Comparison of ENCODE assay signal across 1 cellular context in the genomic region with DNA sequence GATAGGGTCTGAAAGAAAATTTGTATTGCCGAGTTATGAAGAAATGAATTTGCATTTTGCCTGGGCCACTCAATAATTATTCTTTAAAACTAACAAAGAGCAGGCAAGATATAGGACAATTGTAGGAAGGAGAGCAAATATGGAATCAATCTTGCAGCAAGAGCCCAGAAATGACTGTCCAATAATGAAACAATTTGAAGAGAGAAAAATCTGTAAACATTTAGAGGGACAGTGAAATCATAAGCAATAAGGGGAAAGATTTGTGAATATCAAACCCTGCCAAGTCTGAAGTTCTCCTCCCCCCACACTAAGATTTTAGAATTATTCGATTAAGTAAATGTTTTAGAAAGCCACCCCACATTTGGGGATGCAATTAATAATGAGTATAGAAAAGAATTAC.
TF ChIP-seq lines count a peak whose summit lies in the region.

No MANE protein-coding gene starts in this region.

TF ChIP-seq in K562, 482 proteins besides CTCF, POLR2A, EP300 and RAD21:
- TF ChIP-seq MTA1 (IDR thresholded peaks at IDR 0.05; ENCODE audit: borderline replicate concordance) (no peak), NR2F6 (CRISPR knock-in tag; IDR thresholded peaks at IDR 0.05) (no peak), ZNF23 (CRISPR knock-in tag; IDR thresholded peaks at IDR 0.05) (no peak), ZNF717 (CRISPR knock-in tag; IDR thresholded peaks at IDR 0.05) (no peak)
- TF ChIP-seq, protein P1, sequence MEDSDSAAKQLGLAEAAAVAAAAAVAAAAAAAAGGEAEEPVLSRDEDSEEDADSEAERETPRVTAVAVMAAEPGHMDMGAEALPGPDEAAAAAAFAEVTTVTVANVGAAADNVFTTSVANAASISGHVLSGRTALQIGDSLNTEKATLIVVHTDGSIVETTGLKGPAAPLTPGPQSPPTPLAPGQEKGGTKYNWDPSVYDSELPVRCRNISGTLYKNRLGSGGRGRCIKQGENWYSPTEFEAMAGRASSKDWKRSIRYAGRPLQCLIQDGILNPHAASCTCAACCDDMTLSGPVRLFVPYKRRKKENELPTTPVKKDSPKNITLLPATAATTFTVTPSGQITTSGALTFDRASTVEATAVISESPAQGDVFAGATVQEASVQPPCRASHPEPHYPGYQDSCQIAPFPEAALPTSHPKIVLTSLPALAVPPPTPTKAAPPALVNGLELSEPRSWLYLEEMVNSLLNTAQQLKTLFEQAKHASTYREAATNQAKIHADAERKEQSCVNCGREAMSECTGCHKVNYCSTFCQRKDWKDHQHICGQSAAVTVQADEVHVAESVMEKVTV (CRISPR knock-in tag; IDR thresholded peaks at IDR 0.05): no peak
